Comparison of ENCODE assay signal across 8 cellular contexts in the genomic region with DNA sequence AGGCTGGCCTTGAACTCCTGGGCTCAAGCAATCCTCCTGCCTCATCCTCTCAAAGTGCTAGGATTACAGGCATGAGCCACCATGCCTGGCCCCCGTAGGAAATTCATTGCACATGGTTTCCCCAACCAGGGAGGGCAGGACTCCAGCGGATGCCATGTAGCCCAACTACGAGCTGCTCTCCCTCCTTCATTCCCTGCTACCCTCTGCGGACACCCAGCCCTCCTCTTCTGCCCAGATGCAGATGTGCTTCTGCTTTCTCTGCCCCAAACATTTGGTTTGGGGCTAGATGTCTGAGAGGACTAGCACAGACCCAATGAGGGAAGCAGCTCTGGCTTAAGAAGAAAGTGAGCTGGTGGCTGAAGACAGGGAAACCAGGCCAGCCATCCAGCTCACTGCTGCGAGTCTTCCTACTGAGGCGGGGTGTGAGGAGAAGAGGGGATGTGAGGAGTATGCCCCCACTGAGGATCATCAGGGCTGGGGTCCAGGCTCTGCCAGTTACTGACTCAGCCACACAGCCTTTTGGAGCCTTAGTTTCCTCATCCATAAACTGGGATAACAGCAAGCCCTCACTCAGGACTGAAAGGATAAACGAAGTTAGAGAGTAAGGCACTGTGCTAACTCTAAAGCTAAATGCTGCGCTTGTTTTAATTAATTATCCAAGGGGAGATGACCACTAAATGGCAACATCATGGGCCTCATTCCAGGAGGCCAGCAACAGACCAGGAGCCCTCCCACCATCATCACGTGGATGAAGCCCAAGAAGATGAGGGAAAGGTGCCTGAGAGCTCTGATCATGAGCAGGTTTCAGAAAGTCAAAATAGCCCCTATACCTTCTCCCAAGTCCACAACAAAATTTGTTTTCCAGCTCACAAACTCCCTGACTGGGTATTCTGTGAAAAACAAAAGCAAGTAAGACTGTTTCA.
A peak's percentile ranks its signal among the peaks of the same experiment; 100 is the strongest.
DNase-seq lines count a peak whose midpoint lies in the region; TF ChIP-seq lines count a peak whose summit lies in the region.

No MANE protein-coding gene starts in this region.

- no peaks in the 10 kb centered on the region for H3K9me3 Mint-ChIP-seq in nephron progenitor cell

- H3K9me3 ChIP-seq in BLaER1 treated with 17β-estradiol and CSF1 and Interleukin-3, amounts not matched to agents 10 nM and 100 nM (replicated peaks in 1 of 11): no peaks in the 10 kb centered on the region
- no peaks in the 10 kb centered on the region for H3K9me3 ChIP-seq in MM.1S (replicated peaks; ENCODE audit: insufficient read depth, low read length)

- peaks cover 0 to 16% (median 0%) of the 10 kb centered on the region in 11 experiments; a peak in 5 of 22 replicates for H3K36me3 ChIP-seq in BLaER1 treated with 17β-estradiol and CSF1 and Interleukin-3, amounts not matched to agents 10 nM and 100 nM
- H3K36me3 ChIP-seq in MM.1S (replicated peaks; ENCODE audit: insufficient read depth, low read length): no peaks in the 10 kb centered on the region

- H3K9me2 ChIP-seq in MM.1S (replicated peaks; ENCODE audit: insufficient read depth, low read length): no peaks in the 10 kb centered on the region

- H3K36me3 Mint-ChIP-seq in nephron progenitor cell (ENCODE audit: low read depth): no peaks in the 10 kb centered on the region

- H3K4me1 Mint-ChIP-seq in nephron progenitor cell: peaks cover 89% of the 10 kb centered on the region

- peak overlapping the region; percentile 16 for H3K27ac Mint-ChIP-seq in nephron progenitor cell

- no peak for DNase-seq in MM.1S
- peak; percentile 28 for DNase-seq in cerebellar cortex (ENCODE audit: low spot score)
- DNase-seq in nephron progenitor cell: no peak
- DNase-seq in NCI-H2171 (lab: John Stamatoyannopoulos, UW): no peak
- no peak for DNase-seq in SW480 (ENCODE audit: low spot score)
- no peak for DNase-seq in GM13976 (ENCODE audit: low spot score)
- DNase-seq in NCI-H510A (lab: John Stamatoyannopoulos, UW): no peak

- H3K27me3 Mint-ChIP-seq in nephron progenitor cell (ENCODE audit: low read depth, poor library complexity): no peaks in the 10 kb centered on the region

- H3K4me2 ChIP-seq in BLaER1 treated with 17β-estradiol and CSF1 and Interleukin-3, amounts not matched to agents 10 nM and 100 nM: peak overlapping the region; percentile 82 to 99 (median 95)
- peak overlapping the region; percentile 88 for H3K4me2 ChIP-seq in MM.1S (ENCODE audit: low read depth, low read length)

- peaks cover 92 to 100% (median 97%) of the 10 kb centered on the region in 10 experiments for H3K4me1 ChIP-seq in BLaER1 treated with 17β-estradiol and CSF1 and Interleukin-3, amounts not matched to agents 10 nM and 100 nM
- peaks cover 85% of the 10 kb centered on the region for H3K4me1 ChIP-seq in MM.1S (ENCODE audit: low read length)

- no peaks in the 10 kb centered on the region for H3K27me3 ChIP-seq in BLaER1 treated with 17β-estradiol and CSF1 and Interleukin-3, amounts not matched to agents 10 nM and 100 nM
- H3K27me3 ChIP-seq in MM.1S (replicated peaks; ENCODE audit: insufficient read depth, low read length): no peaks in the 10 kb centered on the region

- H3K27ac ChIP-seq in BLaER1 treated with 17β-estradiol and CSF1 and Interleukin-3, amounts not matched to agents 10 nM and 100 nM: peak overlapping the region in 10 of 11 experiments; percentile 7 to 71 (median 59); a peak in 19 of 22 replicates
- H3K27ac ChIP-seq in MM.1S (ENCODE audit: low read length): peak overlapping the region; percentile 72

- peak overlapping the region in 7 of 10 experiments; percentile 4 to 55 (median 26); a peak in 7 of 20 replicates for H3K4me3 ChIP-seq in BLaER1 treated with 17β-estradiol and CSF1 and Interleukin-3, amounts not matched to agents 10 nM and 100 nM
- H3K4me3 ChIP-seq in MM.1S (ENCODE audit: low read length): peak overlapping the region; percentile 49

- H2AFZ ChIP-seq in MM.1S (ENCODE audit: low read length): no peak overlapping the region

- H3K9ac ChIP-seq in BLaER1 treated with 17β-estradiol and CSF1 and Interleukin-3, amounts not matched to agents 10 nM and 100 nM: peak overlapping the region; percentile 15 to 62 (median 40); a peak in 16 of 22 replicates
- peak overlapping the region; percentile 52; the same call in 1 of the 2 replicates for H3K9ac ChIP-seq in MM.1S (ENCODE audit: low read length)

- in situ Hi-C loops in GM13976 (cut with MboI; ENCODE audit: low sequenced_read_pairs, unreplicated experiment): no loop called here

- H3K4me3 Mint-ChIP-seq in nephron progenitor cell: peak overlapping the region; percentile 13

- no peak for TF ChIP-seq CTCF in MM.1S (IDR thresholded peaks at IDR 0.05; ENCODE audit: low read length)
- no peak for TF ChIP-seq CTCF in nephron progenitor cell (IDR thresholded peaks at IDR 0.05)
- TF ChIP-seq CTCF in GM13976 (IDR thresholded peaks at IDR 0.05; ENCODE audit: borderline replicate concordance, control extremely low read depth, extremely low read depth, insufficient read depth, missing control alignments): no peak

- H3F3A ChIP-seq in MM.1S (ENCODE audit: insufficient read depth, low read length): peaks cover 65% of the 10 kb centered on the region

- H3K79me2 ChIP-seq in MM.1S (ENCODE audit: low read length): peaks cover 100% of the 10 kb centered on the region

- peaks cover 100% of the 10 kb centered on the region in 11 experiments for H4K20me1 ChIP-seq in BLaER1 treated with 17β-estradiol and CSF1 and Interleukin-3, amounts not matched to agents 10 nM and 100 nM
- peaks cover 32% of the 10 kb centered on the region; the same call in 1 of the 2 replicates for H4K20me1 ChIP-seq in MM.1S (ENCODE audit: insufficient read depth, low read length)
